12 cellular contexts compared by ENCODE assay signal in genomic region chrX:100687546-100687945, GRCh38. TPM values are rescaled to one million over a fixed set of nuclear protein-coding genes. Genes with fewer than 3 reads are reported as not detected.
DNase-seq lines count a peak whose midpoint lies in the region; ATAC-seq lines count a peak whose summit lies in the region.
"Had no signal": no experiment of that assay in that cellular context is flagged by ENCODE, and none has a peak within 500 bp of the region (broad histone marks: within the 10 kb centered on the region; RNA-seq: fewer than 3 reads in every experiment).

No MANE protein-coding gene starts in this region.

- H3K27me3 Mint-ChIP-seq in activated T-cell treated with anti-CD3 and anti-CD28 coated beads, Interleukin-2, amount 50 U/mL, for 72 hours (ENCODE audit: low read depth) = peaks cover 54% of the 10 kb centered on the region
- peaks cover 11% of the 10 kb centered on the region for H3K27me3 Mint-ChIP-seq in stimulated activated naive CD8-positive, alpha-beta T cell treated with anti-CD3 and anti-CD28 coated beads, Interleukin-15, amount 100 ng/mL, for 72 hours

- peaks cover 14% of the 10 kb centered on the region for H3K4me1 Mint-ChIP-seq in activated T-cell treated with anti-CD3 and anti-CD28 coated beads, Interleukin-2, amount 50 U/mL, for 72 hours (ENCODE audit: low read depth)
- peaks cover 16% of the 10 kb centered on the region for H3K4me1 Mint-ChIP-seq in stimulated activated naive CD8-positive, alpha-beta T cell treated with anti-CD3 and anti-CD28 coated beads, Interleukin-15, amount 100 ng/mL, for 72 hours

- H3K27ac Mint-ChIP-seq in activated T-cell treated with anti-CD3 and anti-CD28 coated beads, Interleukin-2, amount 50 U/mL, for 72 hours = no peak overlapping the region
- no peak overlapping the region for H3K27ac Mint-ChIP-seq in stimulated activated naive CD8-positive, alpha-beta T cell treated with anti-CD3 and anti-CD28 coated beads, Interleukin-15, amount 100 ng/mL, for 72 hours

- H3K36me3 Mint-ChIP-seq in activated T-cell treated with anti-CD3 and anti-CD28 coated beads, Interleukin-2, amount 50 U/mL, for 72 hours (ENCODE audit: insufficient read depth in 2 of 2) = no peaks in the 10 kb centered on the region

- H3K4me3 Mint-ChIP-seq in activated T-cell treated with anti-CD3 and anti-CD28 coated beads, Interleukin-2, amount 50 U/mL, for 72 hours = peak overlapping the region in 1 of 2 donors; percentile 37
- H3K4me3 Mint-ChIP-seq in stimulated activated naive CD8-positive, alpha-beta T cell treated with anti-CD3 and anti-CD28 coated beads, Interleukin-15, amount 100 ng/mL, for 72 hours = peak overlapping the region; percentile 15 to 55

- no peaks in the 10 kb centered on the region for H3K9me3 Mint-ChIP-seq in activated T-cell treated with anti-CD3 and anti-CD28 coated beads, Interleukin-2, amount 50 U/mL, for 72 hours
- H3K9me3 Mint-ChIP-seq in stimulated activated naive CD8-positive, alpha-beta T cell treated with anti-CD3 and anti-CD28 coated beads, Interleukin-15, amount 100 ng/mL, for 72 hours = no peaks in the 10 kb centered on the region

- DNase-seq in activated T-cell treated with anti-CD3 and anti-CD28 coated beads, Interleukin-2, amount 50 U/mL, for 72 hours = no peak
- no peak for DNase-seq in activated T-cell treated with anti-CD3 and anti-CD28 coated beads, Interleukin-2, amount 50 U/mL, for 1 hour
- peak in 1 of 2 donors; percentile 3 for DNase-seq in stimulated activated naive CD8-positive, alpha-beta T cell treated with anti-CD3 and anti-CD28 coated beads, Interleukin-15, amount 100 ng/mL, for 72 hours
- no peak for DNase-seq in activated CD4-positive, CD25-positive, alpha-beta regulatory T cell treated with anti-CD3 and anti-CD28 coated beads, Interleukin-2, amount 50 U/mL, for 72 hours
- DNase-seq in foreskin melanocyte (no peak), SW480 (ENCODE audit: low spot score) (no peak)
- DNase-seq: left colon, NCI-H146, pancreas had no signal

- peak; percentile 30 to 31 for ATAC-seq in activated T-cell treated with anti-CD3 and anti-CD28 coated beads, Interleukin-2, amount 50 U/mL, for 72 hours (replicated peaks in 1 of 2)
- ATAC-seq in HG02623 (IDR thresholded peaks at IDR 0.05; ENCODE audit: unreplicated experiment) (peak; percentile 82), HG03571 (IDR thresholded peaks at IDR 0.05; ENCODE audit: unreplicated experiment) (peak; percentile 79)
- ATAC-seq in stimulated activated naive CD8-positive, alpha-beta T cell treated with anti-CD3 and anti-CD28 coated beads, Interleukin-15, amount 100 ng/mL, for 72 hours = peak; percentile 74
- ATAC-seq: left colon, pancreas had no signal

RNA-seq across cellular contexts. Expression of gene SRPX2, which starts 43.5 kb away (rescaled TPM):
- total RNA-seq in activated T-cell treated with anti-CD3 and anti-CD28 coated beads, Interleukin-2, amount 50 U/mL, for 72 hours = not detected
- total RNA-seq: activated CD8-positive, alpha-beta memory T cell treated with anti-CD3 and anti-CD28 coated beads for 36 hours had no signal

RNA-seq across cellular contexts. Expression of gene SYTL4, which starts 44.4 kb away (rescaled TPM):
- not detected for total RNA-seq in activated T-cell treated with anti-CD3 and anti-CD28 coated beads, Interleukin-2, amount 50 U/mL, for 72 hours
- total RNA-seq: activated CD8-positive, alpha-beta memory T cell treated with anti-CD3 and anti-CD28 coated beads for 36 hours had no signal

RNA-seq across cellular contexts. Expression of gene TSPAN6, which starts 50.9 kb away (rescaled TPM):
- under 1 TPM in 1 of 2 donors, not detected in 1; 0.43 TPM for total RNA-seq in activated T-cell treated with anti-CD3 and anti-CD28 coated beads, Interleukin-2, amount 50 U/mL, for 72 hours

Comparison
In these comparisons a context has a peak if more than half of its experiments do, and no peak if none do; other contexts are left out.
1. ATAC-seq: peak in every context shown above with its lines; median percentile 82 in HG02623; 79 in HG03571; 74 in stimulated activated naive CD8-positive, alpha-beta T cell treated with anti-CD3 and anti-CD28 coated beads, Interleukin-15, amount 100 ng/mL, for 72 hours; 30 in activated T-cell treated with anti-CD3 and anti-CD28 coated beads, Interleukin-2, amount 50 U/mL, for 72 hours.